19 cellular contexts compared by ENCODE assay signal in genomic region chrX:114465689-114466088, GRCh38.
DNase-seq lines count a peak whose midpoint lies in the region; ATAC-seq and TF ChIP-seq lines count a peak whose summit lies in the region.
"Had no signal": no experiment of that assay in that cellular context is flagged by ENCODE, and none has a peak within 500 bp of the region (broad histone marks: within the 10 kb centered on the region; RNA-seq: fewer than 3 reads in every experiment).

No MANE protein-coding gene starts in this region.

- H3K4me2 ChIP-seq in H9 (ENCODE audit: insufficient read depth, insufficient read length, low read length) (peak overlapping the region; percentile 17), osteoblast (ENCODE audit: insufficient read depth, low read length) (no peak overlapping the region)

- H2BK12ac ChIP-seq in H9 (ENCODE audit: insufficient read length, low read depth, low read length): no peak overlapping the region

- H3K23me2 ChIP-seq in H9 (ENCODE audit: insufficient read length, low read depth, low read length, poor library complexity, severe bottlenecking): no peaks in the 10 kb centered on the region

- no peaks in the 10 kb centered on the region for H3K27me3 Mint-ChIP-seq in H9 (ENCODE audit: low read depth)
- H3K27me3 Mint-ChIP-seq in WTC11 (ENCODE audit: low read depth): no peaks in the 10 kb centered on the region
- no peaks in the 10 kb centered on the region for H3K27me3 Mint-ChIP-seq in natural killer cell treated with Interleukin-12 subunit alpha and Interleukin-12 subunit beta and Interleukin-15 and Interleukin-18, amount 100 ng/mL, for 72 hours

- H4K20me1 ChIP-seq in H9 (ENCODE audit: control insufficient read depth, insufficient read depth, insufficient read length) (no peaks in the 10 kb centered on the region), osteoblast (ENCODE audit: insufficient read depth, low read length) (no peaks in the 10 kb centered on the region)

- POLR2A ChIA-PET in WTC11 (lab: Charles Lee): no interaction called here

- H2AFZ ChIP-seq in H9 (ENCODE audit: low read length): no peak overlapping the region
- H2AFZ ChIP-seq in osteoblast (ENCODE audit: low read length): no peak overlapping the region

- peaks cover 31 to 35% (median 34%) of the 10 kb centered on the region in 3 experiments for H3K36me3 Mint-ChIP-seq in H9 (ENCODE audit: insufficient read depth in 1 of 3, low read depth in 3 of 3)
- H3K36me3 Mint-ChIP-seq in WTC11: peaks cover 35% of the 10 kb centered on the region
- H3K36me3 Mint-ChIP-seq in natural killer cell treated with Interleukin-12 subunit alpha and Interleukin-12 subunit beta and Interleukin-15 and Interleukin-18, amount 100 ng/mL, for 72 hours: peaks cover 9% of the 10 kb centered on the region
- H3K36me3 Mint-ChIP-seq: CD8-positive, alpha-beta T cell had no signal

- H3K9me3 ChIP-seq in H9 (ENCODE audit: control insufficient read depth, low read depth, low read length) (no peaks in the 10 kb centered on the region), iPS-18a (ENCODE audit: control insufficient read depth, low read depth, low read length) (no peaks in the 10 kb centered on the region), osteoblast (ENCODE audit: low read depth, low read length) (no peaks in the 10 kb centered on the region)
- H3K9me3 ChIP-seq: BE2C had no signal

- no peak overlapping the region for H4K5ac ChIP-seq in H9 (ENCODE audit: insufficient read length, low read depth, low read length)

- no peak overlapping the region for H2BK20ac ChIP-seq in H9 (ENCODE audit: low read depth, low read length, poor library complexity, severe bottlenecking)

- no peaks in the 10 kb centered on the region for H3K79me1 ChIP-seq in H9 (ENCODE audit: insufficient read depth, low read depth, low read length, poor library complexity, severe bottlenecking)

- no peak for DNase-seq in H9
- no peak for DNase-seq in WTC11 (ENCODE audit: low spot score)
- DNase-seq in natural killer cell treated with Interleukin-12 subunit alpha and Interleukin-12 subunit beta and Interleukin-15 and Interleukin-18, amount 100 ng/mL, for 72 hours (ENCODE audit: low spot score): no peak
- DNase-seq in left lobe of liver (ENCODE audit: low spot score): no peak
- DNase-seq in osteoblast (ENCODE audit: insufficient read length, low spot score, missing footprints): no peak
- DNase-seq: BE2C; CD8-positive, alpha-beta T cell; COR-L47; DND-41; GF-D8; GOT3; HCEC 1CT; HFFc6; KG1 had no signal

- H3K36me3 ChIP-seq in iPS-18a (ENCODE audit: control insufficient read depth, low read depth, low read length) (no peaks in the 10 kb centered on the region), osteoblast (ENCODE audit: insufficient read depth, low read length) (no peaks in the 10 kb centered on the region)
- H3K36me3 ChIP-seq: BE2C had no signal

- no peak overlapping the region for H3K9ac ChIP-seq in H9 (ENCODE audit: extremely low read depth, insufficient read length, low read length)
- peak overlapping the region; percentile 55 for H3K9ac ChIP-seq in iPS-18a (ENCODE audit: low read length)

- no peak overlapping the region for H4K8ac ChIP-seq in H9 (replicated peaks; ENCODE audit: insufficient read length, low read depth, low read length)

- CTCF ChIA-PET in WTC11 (lab: Charles Lee): interaction anchor here (1.2 kb wide), 1 partner anchor 8 kb away, joined by 3 read pairs; no protein-coding TSS in a partner anchor

- peak overlapping the region; percentile 22 for H3K27ac ChIP-seq in H9 (ENCODE audit: insufficient read length, low read depth, low read length)
- H3K27ac ChIP-seq in iPS-18a (ENCODE audit: low read length): peak overlapping the region; percentile 14
- no peak overlapping the region for H3K27ac ChIP-seq in osteoblast (ENCODE audit: low read depth, low read length)
- H3K27ac ChIP-seq: C4-2B, HL-60 had no signal

- peak overlapping the region; percentile 66 for H3K4me3 ChIP-seq in iPS-18a (ENCODE audit: low read length)
- H3K4me3 ChIP-seq in osteoblast (ENCODE audit: insufficient read depth, low read length): no peak overlapping the region

- no peak overlapping the region for H3K56ac ChIP-seq in H9 (ENCODE audit: insufficient read length, low read depth, low read length)

- TF ChIP-seq CTCF in H9 (conservative IDR thresholded peaks at IDR 0.05) (no peak), WTC11 (IDR thresholded peaks at IDR 0.05) (no peak), osteoblast (IDR thresholded peaks at IDR 0.05; ENCODE audit: extremely low read depth, low read depth, low read length) (no peak)

- no peak overlapping the region for H3K18ac ChIP-seq in H9 (ENCODE audit: insufficient read length, low read depth, low read length)

- no peak overlapping the region for H2AK5ac ChIP-seq in H9 (ENCODE audit: insufficient read length, low read length)

- H3K4me1 Mint-ChIP-seq in H9: peaks cover 47 to 75% of the 10 kb centered on the region in 2 experiments
- peaks cover 43% of the 10 kb centered on the region for H3K4me1 Mint-ChIP-seq in WTC11
- H3K4me1 Mint-ChIP-seq in natural killer cell treated with Interleukin-12 subunit alpha and Interleukin-12 subunit beta and Interleukin-15 and Interleukin-18, amount 100 ng/mL, for 72 hours (ENCODE audit: low read depth in 2 of 2): no peaks in the 10 kb centered on the region
- H3K4me1 Mint-ChIP-seq: IgD-negative memory B cell had no signal

- H2BK5ac ChIP-seq in H9 (ENCODE audit: insufficient read length, low read length): no peak overlapping the region

- H4K91ac ChIP-seq in H9 (ENCODE audit: insufficient read length, low read depth, low read length): no peak overlapping the region

- no peak overlapping the region for H3K23ac ChIP-seq in H9 (ENCODE audit: insufficient read length, low read depth, low read length)

- no peak overlapping the region for H3K14ac ChIP-seq in H9 (ENCODE audit: insufficient read depth, low read length)

- peaks cover 2% of the 10 kb centered on the region; the same call in 1 of the 2 replicates for H3K4me1 ChIP-seq in H9 (ENCODE audit: insufficient read depth, low read length)
- peaks cover 44% of the 10 kb centered on the region for H3K4me1 ChIP-seq in iPS-18a (ENCODE audit: control insufficient read depth, low read depth, low read length)
- H3K4me1 ChIP-seq in osteoblast (ENCODE audit: insufficient read depth, low read length): no peaks in the 10 kb centered on the region
- H3K4me1 ChIP-seq: BE2C had no signal

- H3K9me3 Mint-ChIP-seq in H9 (peaks cover 0 to 17% of the 10 kb centered on the region in 2 experiments; a peak in 3 of 5 replicates), WTC11 (no peaks in the 10 kb centered on the region)
- H3K9me3 Mint-ChIP-seq in natural killer cell treated with Interleukin-12 subunit alpha and Interleukin-12 subunit beta and Interleukin-15 and Interleukin-18, amount 100 ng/mL, for 72 hours: no peaks in the 10 kb centered on the region
- H3K9me3 Mint-ChIP-seq: HFFc6, IgD-negative memory B cell had no signal

- peak overlapping the region; percentile 91 to 100 (median 94) for H3K27ac Mint-ChIP-seq in H9
- peak overlapping the region; percentile 97 for H3K27ac Mint-ChIP-seq in WTC11
- no peak overlapping the region for H3K27ac Mint-ChIP-seq in natural killer cell treated with Interleukin-12 subunit alpha and Interleukin-12 subunit beta and Interleukin-15 and Interleukin-18, amount 100 ng/mL, for 72 hours
- H3K27ac Mint-ChIP-seq: CD8-positive, alpha-beta T cell; HFFc6; IgD-negative memory B cell had no signal

- ATAC-seq in WTC11 (peak; percentile 43), GM19035 (IDR thresholded peaks at IDR 0.05; ENCODE audit: unreplicated experiment) (no peak), left lobe of liver (no peak)
- no peak for ATAC-seq in natural killer cell treated with Interleukin-12 subunit alpha and Interleukin-12 subunit beta and Interleukin-15 and Interleukin-18, amount 100 ng/mL, for 72 hours
- ATAC-seq: CD8-positive, alpha-beta T cell had no signal

- H3K27me3 ChIP-seq in H9 (ENCODE audit: insufficient read depth, low read length) (no peaks in the 10 kb centered on the region), iPS-18a (ENCODE audit: control insufficient read depth, insufficient read depth, low read length) (no peaks in the 10 kb centered on the region), osteoblast (ENCODE audit: insufficient read depth, low read length) (peaks cover 3% of the 10 kb centered on the region)
- H3K27me3 ChIP-seq: BE2C had no signal

- H3K79me2 ChIP-seq in H9 (ENCODE audit: insufficient read depth, low read length) (peaks cover 5% of the 10 kb centered on the region; the same call in 1 of the 2 replicates), osteoblast (ENCODE audit: insufficient read depth, low read length) (no peaks in the 10 kb centered on the region)

- peak overlapping the region; percentile 93 to 99 for H3K4me3 Mint-ChIP-seq in H9
- H3K4me3 Mint-ChIP-seq in WTC11: peak overlapping the region; percentile 93
- no peak overlapping the region for H3K4me3 Mint-ChIP-seq in natural killer cell treated with Interleukin-12 subunit alpha and Interleukin-12 subunit beta and Interleukin-15 and Interleukin-18, amount 100 ng/mL, for 72 hours
- H3K4me3 Mint-ChIP-seq: CD8-positive, alpha-beta T cell; HFFc6; IgD-negative memory B cell had no signal

- no peak overlapping the region for H2BK15ac ChIP-seq in H9 (ENCODE audit: low read depth, low read length)

- no peak overlapping the region for H3K4ac ChIP-seq in H9 (ENCODE audit: low read depth, low read length)

- H2BK120ac ChIP-seq in H9 (ENCODE audit: low read depth, low read length, poor library complexity, severe bottlenecking): no peak overlapping the region

- H3T11ph ChIP-seq in H9 (ENCODE audit: low read length): no peak overlapping the region

TF ChIP-seq in WTC11, 78 proteins besides CTCF, POLR2A, EP300 and RAD21 (continues in another document):
- no peak for TF ChIP-seq ZNF219 (CRISPR knock-in tag; IDR thresholded peaks at IDR 0.05; ENCODE audit: borderline replicate concordance)
- no peak for TF ChIP-seq ZNF416 (CRISPR knock-in tag; IDR thresholded peaks at IDR 0.05)

Comparison
In these comparisons a context has a peak if more than half of its experiments do, and no peak if none do; other contexts are left out.
1. H3K27ac Mint-ChIP-seq: peak in H9 (3 of 3) and WTC11 (single experiment); none in natural killer cell treated with Interleukin-12 subunit alpha and Interleukin-12 subunit beta and Interleukin-15 and Interleukin-18, amount 100 ng/mL, for 72 hours (0 of 2).